29 cellular contexts compared by ENCODE assay signal in genomic region chr1:192776998-192777397, GRCh38.
"Had no signal": no experiment of that assay in that cellular context is flagged by ENCODE, and none has a peak within 500 bp of the region (broad histone marks: within the 10 kb centered on the region; RNA-seq: fewer than 3 reads in every experiment).

No MANE protein-coding gene starts in this region.

- H3K27me3 ChIP-seq: body of pancreas, brain microvascular endothelial cell had no signal

- H3K36me3 ChIP-seq: brain microvascular endothelial cell had no signal

- DNase-seq: activated B cell treated with CpG ODN at 0.5 μM for 24 hours; activated CD4-positive, alpha-beta memory T cell treated with anti-CD3 and anti-CD28 coated beads for 36 hours; activated CD4-positive, alpha-beta T cell treated with anti-CD3 and anti-CD28 coated beads for 4 hours; activated CD4-positive, alpha-beta T cell treated with anti-CD3 and anti-CD28 coated beads, Interleukin-2, amount 10 ng/mL, durations not matched to agents 24 days and 14 days; activated CD4-positive, alpha-beta T cell treated with anti-CD3 and anti-CD28 coated beads, Interleukin-2, amount 50 U/mL, for 1 hour; activated CD4-positive, alpha-beta T cell treated with anti-CD3 and anti-CD28 coated beads, Interleukin-2, amount 50 U/mL, for 4 hours; activated CD4-positive, CD25-positive, alpha-beta regulatory T cell treated with anti-CD3 and anti-CD28 coated beads, Interleukin-2, amount 50 U/mL, for 72 hours; activated CD8-positive, alpha-beta memory T cell treated with anti-CD3 and anti-CD28 coated beads, Interleukin-2, amount 50 U/mL, for 4 hours; activated CD8-positive, alpha-beta T cell treated with anti-CD3 and anti-CD28 coated beads for 36 hours; activated effector memory CD4-positive, alpha-beta T cell treated with anti-CD3 and anti-CD28 coated beads, Interleukin-2, amount 50 U/mL, for 16 hours; activated naive CD4-positive, alpha-beta T cell treated with anti-CD3 and anti-CD28 coated beads, Interleukin-2, amount 10 ng/mL, durations not matched to agents 7 days and 5 days; activated naive CD4-positive, alpha-beta T cell treated with Interleukin-2 at 50 U/mL for 16 hours; activated naive CD8-positive, alpha-beta T cell treated with anti-CD3 and anti-CD28 coated beads, Interleukin-2, amount 10 ng/mL, durations not matched to agents 7 days and 5 days; activated naive CD8-positive, alpha-beta T cell treated with anti-CD3 and anti-CD28 coated beads, Interleukin-2, amount 50 U/mL, for 24 hours; activated T-cell treated with anti-CD3 and anti-CD28 coated beads for 4 hours; activated T-cell treated with anti-CD3 and anti-CD28 coated beads, Interleukin-2, amount 50 U/mL, for 1 hour; activated T-cell treated with anti-CD3 and anti-CD28 coated beads, Interleukin-2, amount 50 U/mL, for 4 hours; activated T-cell treated with anti-CD3 and anti-CD28 coated beads, Interleukin-2, amount 50 U/mL, for 72 hours; aorta; body of pancreas; brain microvascular endothelial cell; central memory CD4-positive, alpha-beta T cell; SW 1271; T-helper 1 cell; T-helper 2 cell; T-helper 9 cell had no signal

- H3K27ac ChIP-seq: body of pancreas, brain microvascular endothelial cell, VCaP had no signal

- FAIRE-seq: astrocyte, TTC549 had no signal

- H3K4me1 ChIP-seq: body of pancreas had no signal

- H3K4me3 ChIP-seq: body of pancreas had no signal
